In the genomic region with DNA sequence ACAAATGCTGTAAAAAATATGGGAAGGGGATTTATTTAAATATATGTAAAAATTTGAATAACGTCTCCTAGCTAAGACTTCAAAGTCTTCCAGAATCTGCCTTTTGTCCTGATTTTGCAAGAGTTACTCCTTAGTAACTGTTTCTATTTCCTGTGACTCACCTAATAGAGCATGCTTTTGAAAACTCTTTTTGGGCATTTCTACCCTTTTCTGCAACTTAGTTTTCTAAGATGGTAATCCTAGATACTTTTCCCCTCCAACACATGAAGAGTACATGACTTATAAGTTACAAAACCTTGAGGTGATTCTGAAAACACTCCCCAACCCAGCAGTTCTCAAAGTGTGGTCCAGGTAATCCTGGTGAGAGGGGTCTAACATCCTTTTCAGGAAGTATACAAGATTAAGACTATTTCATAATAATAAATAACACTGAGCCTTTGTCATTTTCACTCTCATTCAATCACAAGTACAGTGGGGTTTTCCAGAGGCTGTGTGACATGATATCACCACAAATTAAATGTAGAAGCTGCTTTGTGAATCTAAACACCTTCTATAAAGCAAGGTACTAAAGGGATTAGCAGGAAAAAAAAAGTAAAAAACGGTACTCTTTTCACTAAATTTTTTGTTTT, we compare ENCODE assay signal across 9 cellular contexts. TPM values are rescaled to one million over a fixed set of nuclear protein-coding genes. Genes with fewer than 3 reads are reported as not detected.
DNase-seq lines count a peak whose midpoint lies in the region; ATAC-seq and TF ChIP-seq lines count a peak whose summit lies in the region.
"Had no signal": no experiment of that assay in that cellular context is flagged by ENCODE, and none has a peak within 500 bp of the region (broad histone marks: within the 10 kb centered on the region; RNA-seq: fewer than 3 reads in every experiment).

No MANE protein-coding gene starts in this region.

- H3K4me3 ChIP-seq in Karpas-422 (ENCODE audit: low read length), result no peak overlapping the region
- H3K4me3 ChIP-seq in astrocyte of the cerebellum (ENCODE audit: low read depth, low read length), result no peak overlapping the region
- H3K4me3 ChIP-seq in hepatocyte, result no peak overlapping the region
- H3K4me3 ChIP-seq: cardiac muscle cell had no signal

- no peaks in the 10 kb centered on the region for H3K9me2 ChIP-seq in Karpas-422 (replicated peaks; ENCODE audit: insufficient read depth, low read length)
- H3K9me2 ChIP-seq in hepatocyte (replicated peaks; ENCODE audit: insufficient read depth), result no peaks in the 10 kb centered on the region

- H3K27me3 ChIP-seq in Karpas-422 (ENCODE audit: low read length) (no peaks in the 10 kb centered on the region), hepatocyte (no peaks in the 10 kb centered on the region)
- H3K27me3 ChIP-seq: cardiac muscle cell had no signal

- H3K4me2 ChIP-seq in Karpas-422 (ENCODE audit: low read depth, low read length, poor library complexity, severe bottlenecking) (no peak overlapping the region), hepatocyte (no peak overlapping the region)

- H3K4me1 ChIP-seq in Karpas-422 (ENCODE audit: low read length) (peaks cover 5% of the 10 kb centered on the region; the same call in 1 of the 2 replicates), hepatocyte (ENCODE audit: insufficient read depth) (no peaks in the 10 kb centered on the region)

- H3K9ac ChIP-seq in Karpas-422 (ENCODE audit: low read length), result no peak overlapping the region

- H3K27ac ChIP-seq in Karpas-422 (ENCODE audit: low read length), result peak overlapping the region; percentile 20; the same call in 1 of the 2 replicates
- no peak overlapping the region for H3K27ac ChIP-seq in hepatocyte
- H3K27ac ChIP-seq: cardiac muscle cell had no signal

- H3K36me3 ChIP-seq in Karpas-422 (ENCODE audit: insufficient read depth, low read length) (peaks cover 55% of the 10 kb centered on the region), hepatocyte (replicated peaks; ENCODE audit: insufficient read depth, low read depth) (no peaks in the 10 kb centered on the region)

- ATAC-seq in HG02970 (IDR thresholded peaks at IDR 0.05; ENCODE audit: low FRiP score, unreplicated experiment), result no peak

- H3K9me3 ChIP-seq in Karpas-422 (ENCODE audit: low read length) (no peaks in the 10 kb centered on the region), hepatocyte (ENCODE audit: low read depth) (no peaks in the 10 kb centered on the region)

- no peak overlapping the region for H2AFZ ChIP-seq in Karpas-422 (ENCODE audit: low read length)
- no peak overlapping the region for H2AFZ ChIP-seq in hepatocyte

- DNase-seq in COLO829 (ENCODE audit: low spot score) (peak; percentile 31), Karpas-422 (no peak), astrocyte of the cerebellum (ENCODE audit: low read depth) (peak; percentile 29), myocyte (ENCODE audit: low read depth) (peak; percentile 30), hepatocyte (ENCODE audit: low spot score) (no peak), inferior parietal cortex (ENCODE audit: extremely low spot score) (no peak)
- no peak for DNase-seq in effector CD4-positive, alpha-beta T cell

- H4K20me1 ChIP-seq in Karpas-422 (ENCODE audit: insufficient read depth, low read depth, low read length) (no peaks in the 10 kb centered on the region), hepatocyte (ENCODE audit: insufficient read depth, poor library complexity, severe bottlenecking) (no peaks in the 10 kb centered on the region)

- H3K79me2 ChIP-seq in Karpas-422 (ENCODE audit: low read length) (peaks cover 72% of the 10 kb centered on the region), hepatocyte (peaks cover 23% of the 10 kb centered on the region)

- whole genome bisulfite sequencing in hepatocyte (ENCODE audit: low lambda C conversion rate, missing lambda C conversion rate), result 91% methylated on average over 2 of the region's 2 CpGs

- in situ Hi-C loops in astrocyte of the cerebellum (cut with HindIII; ENCODE audit: low sequenced_read_pairs), result no loop called here

- no peak for TF ChIP-seq CTCF in astrocyte of the cerebellum (IDR thresholded peaks at IDR 0.05; ENCODE audit: low read depth, low read length, missing control alignments)
- no peak for TF ChIP-seq CTCF in hepatocyte (IDR thresholded peaks at IDR 0.05; ENCODE audit: poor library complexity)

RNA-seq across cellular contexts. Expression of a gene that starts 31.9 kb away (rescaled TPM):
- total RNA-seq in Karpas-422 (2014; rRNA removed; shearing (Covaris generic); ENCODE audit: low replicate concordance), result 41.6 and 65.7 TPM in 2 replicates
- total RNA-seq in myocyte (32.8 and 40.9 TPM in 2 replicates), hepatocyte (54.0 and 54.3 TPM in 2 replicates)
- polyA plus RNA-seq in myocyte (2012), result 15.4 TPM
- 29.6 and 30.1 TPM in 2 replicates for polyA plus RNA-seq in hepatocyte

Comparison
In these comparisons a context has a peak if more than half of its experiments do, and no peak if none do; other contexts are left out.
1. DNase-seq: peak in COLO829 (single experiment), astrocyte of the cerebellum (single experiment) and myocyte (single experiment); none in Karpas-422 (single experiment), hepatocyte (single experiment), effector CD4-positive, alpha-beta T cell (single experiment) and inferior parietal cortex (single experiment).